In genomic region chr7:42244828-42245227, GRCh38 we compare ENCODE assay signal across 18 cellular contexts. TPM values are rescaled to one million over a fixed set of nuclear protein-coding genes. Genes with fewer than 3 reads are reported as not detected.
DNase-seq lines count a peak whose midpoint lies in the region; ATAC-seq, FAIRE-seq and TF ChIP-seq lines count a peak whose summit lies in the region.
"Had no signal": no experiment of that assay in that cellular context is flagged by ENCODE, and none has a peak within 500 bp of the region (broad histone marks: within the 10 kb centered on the region; RNA-seq: fewer than 3 reads in every experiment).

No MANE protein-coding gene starts in this region.

- H3K36me3 ChIP-seq in right atrium auricular region (no peaks in the 10 kb centered on the region), astrocyte (ENCODE audit: insufficient read depth, low read length) (no peaks in the 10 kb centered on the region), trophoblast cell (ENCODE audit: control insufficient read depth in 1 of 2, insufficient read depth in 2 of 2, low read length in 2 of 2) (no peaks in the 10 kb centered on the region)
- H3K36me3 ChIP-seq in naive thymus-derived CD4-positive, alpha-beta T cell (ENCODE audit: control insufficient read depth in 2 of 3, insufficient read depth in 3 of 3, low read length in 3 of 3), result no peaks in the 10 kb centered on the region
- H3K36me3 ChIP-seq: HAP-1, left lung, upper lobe of left lung had no signal

- H3K9me3 ChIP-seq in right cardiac atrium (ENCODE audit: control insufficient read depth, low read length), result no peaks in the 10 kb centered on the region
- no peaks in the 10 kb centered on the region for H3K9me3 ChIP-seq in right atrium auricular region
- no peaks in the 10 kb centered on the region for H3K9me3 ChIP-seq in astrocyte (ENCODE audit: insufficient read depth, low read depth, low read length)
- H3K9me3 ChIP-seq in trophoblast cell (ENCODE audit: insufficient read depth, low read depth, low read length), result no peaks in the 10 kb centered on the region
- H3K9me3 ChIP-seq in naive thymus-derived CD4-positive, alpha-beta T cell (ENCODE audit: control insufficient read depth in 2 of 3, low read length in 3 of 3), result no peaks in the 10 kb centered on the region
- H3K9me3 ChIP-seq: HAP-1, left lung, SK-N-SH, upper lobe of left lung had no signal

- H3K9me3 Mint-ChIP-seq in astrocyte (ENCODE audit: unreplicated experiment), result peaks cover 2% of the 10 kb centered on the region
- peaks cover 0 to 6% (median 0%) of the 10 kb centered on the region in 11 donors for H3K9me3 Mint-ChIP-seq in naive thymus-derived CD4-positive, alpha-beta T cell
- H3K9me3 Mint-ChIP-seq: activated CD8-positive, alpha-beta T cell treated with anti-CD3 and anti-CD28 coated beads for 36 hours; brain; natural killer cell treated with Interleukin-12 subunit alpha and Interleukin-12 subunit beta and Interleukin-15 and Interleukin-18, amount 100 ng/mL, for 72 hours had no signal

- no peak overlapping the region for H4K91ac ChIP-seq in trophoblast cell (ENCODE audit: low read depth, low read length)

- ATAC-seq in right cardiac atrium (peak; percentile 55 to 66), foreskin keratinocyte (peak; percentile 56)
- no peak for ATAC-seq in naive thymus-derived CD4-positive, alpha-beta T cell
- ATAC-seq: activated CD8-positive, alpha-beta T cell treated with anti-CD3 and anti-CD28 coated beads for 36 hours; left lung; natural killer cell treated with Interleukin-12 subunit alpha and Interleukin-12 subunit beta and Interleukin-15 and Interleukin-18, amount 100 ng/mL, for 72 hours had no signal

- no peaks in the 10 kb centered on the region for H3K27me3 ChIP-seq in right cardiac atrium (ENCODE audit: control insufficient read depth, insufficient read depth)
- no peaks in the 10 kb centered on the region for H3K27me3 ChIP-seq in right atrium auricular region
- H3K27me3 ChIP-seq in astrocyte (ENCODE audit: insufficient read depth, low read length), result peaks cover 13% of the 10 kb centered on the region
- H3K27me3 ChIP-seq in foreskin keratinocyte, result no peaks in the 10 kb centered on the region
- no peaks in the 10 kb centered on the region for H3K27me3 ChIP-seq in trophoblast cell (ENCODE audit: insufficient read depth, low read length)
- H3K27me3 ChIP-seq in naive thymus-derived CD4-positive, alpha-beta T cell (ENCODE audit: control insufficient read depth in 2 of 2, insufficient read depth in 2 of 2, low read length in 2 of 2), result no peaks in the 10 kb centered on the region
- H3K27me3 ChIP-seq: upper lobe of left lung had no signal

- WGBS in right cardiac atrium, result 69% methylated on average over 2 of the region's 2 CpGs
- no CpG with 5 or more reads among the region's 2 CpGs for WGBS in trophoblast cell (ENCODE audit: extremely low coverage, insufficient coverage, insufficient read length)

- no peak overlapping the region for H2AFZ ChIP-seq in astrocyte (ENCODE audit: low read depth, low read length)
- no peak overlapping the region for H2AFZ ChIP-seq in trophoblast cell (ENCODE audit: insufficient read depth, low read length, poor library complexity)

- H4K20me1 ChIP-seq in astrocyte (ENCODE audit: insufficient read depth, low read length), result no peaks in the 10 kb centered on the region

- H3K14ac ChIP-seq in trophoblast cell (ENCODE audit: low read length), result no peak overlapping the region

- no peak overlapping the region for H3K18ac ChIP-seq in trophoblast cell (ENCODE audit: low read length)

- H2AK5ac ChIP-seq in trophoblast cell (ENCODE audit: low read length), result no peak overlapping the region

- CTCF ChIA-PET in naive thymus-derived CD4-positive, alpha-beta T cell (lab: Charles Lee), result no interaction called here

- H2BK12ac ChIP-seq in trophoblast cell (ENCODE audit: low read length), result no peak overlapping the region

- no peak overlapping the region for H3K4me2 ChIP-seq in astrocyte (ENCODE audit: low read length)
- no peak overlapping the region for H3K4me2 ChIP-seq in trophoblast cell (ENCODE audit: low read length)
- H3K4me2 ChIP-seq: SK-N-SH had no signal

- H3K4ac ChIP-seq in trophoblast cell (ENCODE audit: low read depth, low read length), result no peak overlapping the region

- H3K4me3 ChIP-seq in right cardiac atrium (ENCODE audit: low read length), result no peak overlapping the region
- H3K4me3 ChIP-seq in right atrium auricular region, result no peak overlapping the region
- H3K4me3 ChIP-seq in astrocyte (ENCODE audit: insufficient read depth, low read depth, low read length), result no peak overlapping the region
- no peak overlapping the region for H3K4me3 ChIP-seq in trophoblast cell (ENCODE audit: low read depth, low read length)
- H3K4me3 ChIP-seq in naive thymus-derived CD4-positive, alpha-beta T cell (ENCODE audit: low read length), result no peak overlapping the region
- H3K4me3 ChIP-seq: HAP-1, left lung, upper lobe of left lung had no signal

- H2BK5ac ChIP-seq in trophoblast cell (ENCODE audit: low read depth, low read length, poor library complexity), result no peak overlapping the region

- H3K4me1 ChIP-seq in right cardiac atrium (ENCODE audit: control insufficient read depth, insufficient read depth, low read length) (no peaks in the 10 kb centered on the region), right atrium auricular region (no peaks in the 10 kb centered on the region), astrocyte (ENCODE audit: insufficient read depth, low read length) (peaks cover 12% of the 10 kb centered on the region), foreskin keratinocyte (peaks cover 8% of the 10 kb centered on the region), trophoblast cell (ENCODE audit: control insufficient read depth in 1 of 2, insufficient read depth in 2 of 2, low read length in 2 of 2) (peaks cover 5% of the 10 kb centered on the region in 2 experiments)
- H3K4me1 ChIP-seq in naive thymus-derived CD4-positive, alpha-beta T cell (ENCODE audit: control insufficient read depth in 2 of 2, insufficient read depth in 2 of 2, low read length in 2 of 2), result no peaks in the 10 kb centered on the region
- H3K4me1 ChIP-seq: left lung had no signal

- no peak overlapping the region for H3K4me3 Mint-ChIP-seq in astrocyte (ENCODE audit: unreplicated experiment)
- H3K4me3 Mint-ChIP-seq in naive thymus-derived CD4-positive, alpha-beta T cell, result no peak overlapping the region
- H3K4me3 Mint-ChIP-seq: activated CD8-positive, alpha-beta T cell treated with anti-CD3 and anti-CD28 coated beads for 36 hours; brain; natural killer cell treated with Interleukin-12 subunit alpha and Interleukin-12 subunit beta and Interleukin-15 and Interleukin-18, amount 100 ng/mL, for 72 hours had no signal

- no peak overlapping the region for H2BK120ac ChIP-seq in trophoblast cell (ENCODE audit: insufficient read depth, low read length, poor library complexity)

- FAIRE-seq in astrocyte (lab: Jason Lieb, UNC), result peak; percentile 69

- no peak for TF ChIP-seq CTCF in right atrium auricular region (IDR thresholded peaks at IDR 0.05)
- TF ChIP-seq CTCF in astrocyte (IDR thresholded peaks at IDR 0.05; ENCODE audit: insufficient read depth, low read depth, low read length), result no peak
- no peak for TF ChIP-seq CTCF in foreskin keratinocyte (conservative IDR thresholded peaks at IDR 0.05)

- no peaks in the 10 kb centered on the region for H3K36me3 Mint-ChIP-seq in astrocyte (ENCODE audit: low read depth, unreplicated experiment)
- H3K36me3 Mint-ChIP-seq in naive thymus-derived CD4-positive, alpha-beta T cell, result no peaks in the 10 kb centered on the region
- H3K36me3 Mint-ChIP-seq: brain; natural killer cell treated with Interleukin-12 subunit alpha and Interleukin-12 subunit beta and Interleukin-15 and Interleukin-18, amount 100 ng/mL, for 72 hours had no signal

- no peak overlapping the region for H4K12ac ChIP-seq in trophoblast cell (ENCODE audit: low read depth, low read length)

- no peaks in the 10 kb centered on the region for H3K79me1 ChIP-seq in trophoblast cell (ENCODE audit: low read length)

- H4K8ac ChIP-seq in trophoblast cell (ENCODE audit: low read depth, low read length), result no peak overlapping the region

- H3K79me2 ChIP-seq in astrocyte (ENCODE audit: insufficient read depth, low read length) (no peaks in the 10 kb centered on the region), trophoblast cell (ENCODE audit: control insufficient read depth, insufficient read depth, low read length, poor library complexity) (no peaks in the 10 kb centered on the region)

- POLR2A ChIA-PET in naive thymus-derived CD4-positive, alpha-beta T cell (lab: Charles Lee), result no interaction called here

- H3K9ac ChIP-seq in astrocyte (ENCODE audit: low read length) (no peak overlapping the region), trophoblast cell (ENCODE audit: low read length) (no peak overlapping the region)
- H3K9ac ChIP-seq: SK-N-SH had no signal

- H3K27me3 Mint-ChIP-seq in astrocyte (ENCODE audit: low read depth, unreplicated experiment), result peaks cover 5% of the 10 kb centered on the region
- H3K27me3 Mint-ChIP-seq in naive thymus-derived CD4-positive, alpha-beta T cell, result peaks cover 16 to 36% (median 25%) of the 10 kb centered on the region in 5 donors
- H3K27me3 Mint-ChIP-seq: brain had no signal

- DNase-seq in right cardiac atrium (no peak), right atrium auricular region (ENCODE audit: low spot score) (no peak), astrocyte (ENCODE audit: low read depth) (peak; percentile 60), foreskin keratinocyte (peak in 1 of 2 donors; percentile 58), trophoblast cell (no peak), NCI-H1694 treated with DMSO at 0.1 percent for 48 hours (lab: John Stamatoyannopoulos, UW) (no peak), midbrain (lab: John Stamatoyannopoulos, UW) (no peak)
- DNase-seq in naive thymus-derived CD4-positive, alpha-beta T cell, result no peak
- DNase-seq: activated CD8-positive, alpha-beta T cell treated with anti-CD3 and anti-CD28 coated beads for 36 hours; hypothalamus; left lung; NCI-H1105; SK-N-SH; stimulated activated CD4-positive, alpha-beta T cell treated with anti-CD3 and anti-CD28 coated beads, Interleukin-2, amount 100 ng/mL, for 24 hours; upper lobe of left lung had no signal

- H3K27ac ChIP-seq in right cardiac atrium (ENCODE audit: low read length), result no peak overlapping the region
- no peak overlapping the region for H3K27ac ChIP-seq in right atrium auricular region
- H3K27ac ChIP-seq in astrocyte (ENCODE audit: low read depth, low read length), result no peak overlapping the region
- H3K27ac ChIP-seq in foreskin keratinocyte, result no peak overlapping the region
- no peak overlapping the region for H3K27ac ChIP-seq in trophoblast cell (ENCODE audit: low read depth, low read length)
- H3K27ac ChIP-seq in naive thymus-derived CD4-positive, alpha-beta T cell (ENCODE audit: low read depth, low read length), result no peak overlapping the region
- H3K27ac ChIP-seq: left lung had no signal

- H3K4me1 Mint-ChIP-seq in astrocyte (ENCODE audit: low read depth, unreplicated experiment), result peaks cover 19% of the 10 kb centered on the region
- no peaks in the 10 kb centered on the region for H3K4me1 Mint-ChIP-seq in naive thymus-derived CD4-positive, alpha-beta T cell

- no peak overlapping the region for H3K27ac Mint-ChIP-seq in astrocyte (ENCODE audit: unreplicated experiment)
- no peak overlapping the region for H3K27ac Mint-ChIP-seq in naive thymus-derived CD4-positive, alpha-beta T cell
- H3K27ac Mint-ChIP-seq: activated CD8-positive, alpha-beta T cell treated with anti-CD3 and anti-CD28 coated beads for 36 hours; brain; natural killer cell treated with Interleukin-12 subunit alpha and Interleukin-12 subunit beta and Interleukin-15 and Interleukin-18, amount 100 ng/mL, for 72 hours had no signal

- no peak overlapping the region for H3K23ac ChIP-seq in trophoblast cell (ENCODE audit: low read length)

- intact Hi-C loops in right cardiac atrium (cut with DNase I), result no loop called here
- intact Hi-C loops in naive thymus-derived CD4-positive, alpha-beta T cell (cut with micrococcal nuclease), result no loop called here

RNA-seq across cellular contexts. Expression of gene GLI3, which starts 7.8 kb away (rescaled TPM):
- total RNA-seq in right cardiac atrium, result 1 to 10 TPM; 2.4 to 3.5 (median 2.8) TPM
- polyA plus RNA-seq in right cardiac atrium, result 0.50 TPM
- 1 to 10 TPM; 1.5 to 2.0 TPM for total RNA-seq in right atrium auricular region
- total RNA-seq in astrocyte, result 22.1 and 27.7 TPM in 2 replicates
- 6.9 and 8.3 TPM in 2 replicates for total RNA-seq in foreskin keratinocyte
- polyA plus RNA-seq in foreskin keratinocyte, result 1.7 and 2.2 TPM in 2 replicates
- 11.7 and 12.8 TPM in 2 replicates for polyA plus RNA-seq in trophoblast cell (2013)
- under 1 TPM in 2 of 5 experiments, not detected in 3; 0.32 to 0.95 TPM for total RNA-seq in naive thymus-derived CD4-positive, alpha-beta T cell
- polyA plus RNA-seq in naive thymus-derived CD4-positive, alpha-beta T cell, result under 1 TPM in 1 of 2 donors, not detected in 1; 0.54 TPM
- total RNA-seq: activated CD8-positive, alpha-beta T cell treated with anti-CD3 and anti-CD28 coated beads for 36 hours had no signal
